1 cellular context compared by ENCODE assay signal in the genomic region with DNA sequence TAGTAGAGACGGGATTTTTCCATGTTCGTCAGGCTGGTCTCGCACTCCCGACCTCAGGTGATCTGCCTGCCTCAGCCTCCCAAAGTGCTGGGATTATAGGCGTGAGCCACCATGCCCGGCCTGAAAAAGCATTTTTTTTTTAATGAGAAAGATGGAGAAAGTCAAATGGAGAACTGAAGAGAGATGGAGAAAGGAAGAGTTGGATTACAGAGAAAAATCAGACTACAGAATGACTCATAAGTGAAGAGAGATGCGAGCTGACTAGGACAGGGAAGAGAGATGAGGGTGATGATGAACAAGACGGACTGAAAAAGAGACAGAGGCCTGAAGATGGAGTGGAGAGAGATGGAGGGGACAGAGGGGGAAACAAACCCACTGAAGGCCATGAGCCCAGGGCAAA.
TF ChIP-seq lines count a peak whose summit lies in the region.

No MANE protein-coding gene starts in this region.

TF ChIP-seq in GM12878, 131 proteins besides CTCF, POLR2A, EP300 and RAD21:
- no peak for TF ChIP-seq GABPA (IDR thresholded peaks at IDR 0.05; ENCODE audit: low read depth)
- no peak for TF ChIP-seq IKZF1 (conservative IDR thresholded peaks at IDR 0.05)
- no peak for TF ChIP-seq EGR1 (IDR thresholded peaks at IDR 0.05; ENCODE audit: borderline replicate concordance in 1 of 2, low read depth in 2 of 2, low read length in 2 of 2)
- no peak for TF ChIP-seq EZH2 (IDR thresholded peaks at IDR 0.05; ENCODE audit: borderline replicate concordance, control insufficient read depth, low read depth, low read length)
- no peak for TF ChIP-seq NFXL1 (IDR thresholded peaks at IDR 0.05; ENCODE audit: borderline replicate concordance)
- TF ChIP-seq TCF12 (IDR thresholded peaks at IDR 0.05; ENCODE audit: low read depth, low read length) = no peak
- no peak for TF ChIP-seq POU2F2 (IDR thresholded peaks at IDR 0.05; ENCODE audit: borderline replicate concordance, low read depth, low read length)
- no peak for TF ChIP-seq ZBTB11 (CRISPR knock-in tag; IDR thresholded peaks at IDR 0.05)
- no peak for TF ChIP-seq SIN3A (IDR thresholded peaks at IDR 0.05; ENCODE audit: low read depth, low read length)
- no peak for TF ChIP-seq MAX (IDR thresholded peaks at IDR 0.05; ENCODE audit: low read depth, low read length)
- TF ChIP-seq SIX5 (IDR thresholded peaks at IDR 0.05; ENCODE audit: low read depth, low read length, severe bottlenecking) = no peak
- no peak for TF ChIP-seq GATAD2B (conservative IDR thresholded peaks at IDR 0.05; ENCODE audit: low read depth)
- TF ChIP-seq CHD1 (IDR thresholded peaks at IDR 0.05; ENCODE audit: low read depth, low read length) = no peak
- TF ChIP-seq ZNF217 (IDR thresholded peaks at IDR 0.05) = no peak
- TF ChIP-seq CHD2 (IDR thresholded peaks at IDR 0.05; ENCODE audit: borderline replicate concordance, low read depth, low read length) = no peak
- TF ChIP-seq SREBF1 (IDR thresholded peaks at IDR 0.05; ENCODE audit: low read length) = no peak
- TF ChIP-seq, protein P1, sequence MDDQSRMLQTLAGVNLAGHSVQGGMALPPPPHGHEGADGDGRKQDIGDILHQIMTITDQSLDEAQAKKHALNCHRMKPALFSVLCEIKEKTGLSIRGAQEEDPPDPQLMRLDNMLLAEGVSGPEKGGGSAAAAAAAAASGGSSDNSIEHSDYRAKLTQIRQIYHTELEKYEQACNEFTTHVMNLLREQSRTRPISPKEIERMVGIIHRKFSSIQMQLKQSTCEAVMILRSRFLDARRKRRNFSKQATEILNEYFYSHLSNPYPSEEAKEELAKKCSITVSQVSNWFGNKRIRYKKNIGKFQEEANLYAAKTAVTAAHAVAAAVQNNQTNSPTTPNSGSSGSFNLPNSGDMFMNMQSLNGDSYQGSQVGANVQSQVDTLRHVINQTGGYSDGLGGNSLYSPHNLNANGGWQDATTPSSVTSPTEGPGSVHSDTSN (IDR thresholded peaks at IDR 0.05; ENCODE audit: insufficient replicate concordance, low read depth, low read length) = no peak
- no peak for TF ChIP-seq JUND (IDR thresholded peaks at IDR 0.05; ENCODE audit: low read depth, low read length)
